In the genomic region with DNA sequence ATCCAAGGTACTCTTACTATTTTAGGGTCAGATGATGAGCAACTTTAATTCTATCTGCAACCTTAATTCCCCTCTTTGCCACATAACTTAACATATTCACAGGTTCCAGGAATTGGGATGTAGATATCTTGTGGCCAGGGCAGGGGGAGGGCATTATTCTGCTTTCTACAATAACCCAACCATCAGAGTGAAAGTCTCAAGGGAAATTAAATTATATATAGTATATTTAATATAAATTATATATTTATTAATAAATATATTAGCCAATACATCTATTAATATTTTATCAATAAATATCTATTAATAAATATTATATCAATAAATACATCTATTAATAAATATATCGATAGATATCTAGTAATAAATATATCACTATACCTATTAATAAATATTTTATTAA, we compare ENCODE assay signal across 5 cellular contexts.
"Had no signal": no experiment of that assay in that cellular context is flagged by ENCODE, and none has a peak within 500 bp of the region (broad histone marks: within the 10 kb centered on the region; RNA-seq: fewer than 3 reads in every experiment).

No MANE protein-coding gene starts in this region.

- H3K27ac Mint-ChIP-seq: IgD-negative memory B cell had no signal

- H3K27ac ChIP-seq: HL-60 had no signal

- H3K9me3 Mint-ChIP-seq: IgD-negative memory B cell had no signal

- H3K4me3 Mint-ChIP-seq: IgD-negative memory B cell had no signal

- H3K27me3 Mint-ChIP-seq: IgD-negative memory B cell had no signal

- ATAC-seq: HepG2, K562 had no signal

- H3K4me3 ChIP-seq: K562 had no signal

- DNase-seq: IMR-90 had no signal
